ENCODE assay signal across 24 cellular contexts in genomic region chr18:7847988-7848387, GRCh38.
A peak's percentile ranks its signal among the peaks of the same experiment; 100 is the strongest.
DNase-seq lines count a peak whose midpoint lies in the region; ATAC-seq, FAIRE-seq and TF ChIP-seq lines count a peak whose summit lies in the region.
"Had no signal": no experiment of that assay in that cellular context is flagged by ENCODE, and none has a peak within 500 bp of the region (broad histone marks: within the 10 kb centered on the region; RNA-seq: fewer than 3 reads in every experiment).

No MANE protein-coding gene starts in this region.

- no peak for FAIRE-seq in HepG2 (lab: Jason Lieb, UNC)
- FAIRE-seq: A204.1, D721Med, GM12891, GM18507, H1 had no signal

- H3K4me3 Mint-ChIP-seq in Caco-2 (ENCODE audit: unreplicated experiment): no peak overlapping the region
- H3K4me3 Mint-ChIP-seq: B cell; CD4-positive, CD25-positive, alpha-beta regulatory T cell; CD8-positive, alpha-beta T cell had no signal

- H3K4me3 ChIP-seq in HepG2 (replicated peaks in 1 of 3; ENCODE audit: insufficient read depth in 1 of 3, low read depth in 2 of 3, low read length in 3 of 3): no peak overlapping the region
- H3K4me3 ChIP-seq in right lobe of liver: no peak overlapping the region
- no peak overlapping the region for H3K4me3 ChIP-seq in left lung
- H3K4me3 ChIP-seq in left ventricle myocardium inferior: no peak overlapping the region
- H3K4me3 ChIP-seq in Caco-2 (ENCODE audit: low read depth, low read length): no peak overlapping the region
- H3K4me3 ChIP-seq: BLaER1 had no signal

- TF ChIP-seq POLR2A in HepG2 (IDR thresholded peaks at IDR 0.05; ENCODE audit: insufficient read depth in 1 of 2, low read depth in 2 of 2, low read length in 2 of 2): no peak
- TF ChIP-seq POLR2A in right lobe of liver (IDR thresholded peaks at IDR 0.05): no peak

- H3K79me2 ChIP-seq in HepG2 (ENCODE audit: insufficient read depth, low read length): no peaks in the 10 kb centered on the region

- peaks cover 27% of the 10 kb centered on the region for H3K36me3 Mint-ChIP-seq in Caco-2 (ENCODE audit: insufficient read depth, unreplicated experiment)
- H3K36me3 Mint-ChIP-seq: CD4-positive, CD25-positive, alpha-beta regulatory T cell; CD8-positive, alpha-beta T cell had no signal

- 100% methylated on average over 1 of the region's 1 CpG for WGBS in HepG2 (ENCODE audit: low lambda C conversion rate)
- WGBS in right lobe of liver (ENCODE audit: insufficient coverage, low coverage, low lambda C conversion rate, missing lambda C conversion rate): 82% methylated on average over 1 of the region's 1 CpG

- H3K27me3 ChIP-seq in HepG2 (ENCODE audit: control insufficient read depth in 1 of 2, insufficient read depth in 2 of 2, low read length in 2 of 2) (no peaks in the 10 kb centered on the region), right lobe of liver (no peaks in the 10 kb centered on the region), left lung (no peaks in the 10 kb centered on the region), left ventricle myocardium inferior (ENCODE audit: low read depth) (no peaks in the 10 kb centered on the region), Caco-2 (replicated peaks; ENCODE audit: control insufficient read depth, insufficient read depth, low read length) (no peaks in the 10 kb centered on the region)
- H3K27me3 ChIP-seq: BLaER1 had no signal

- H3K9ac ChIP-seq in HepG2 (ENCODE audit: insufficient read depth, low read depth, low read length): no peak overlapping the region
- H3K9ac ChIP-seq: BLaER1 had no signal

- intact Hi-C loops in HepG2 (cut with micrococcal nuclease; ENCODE audit: unreplicated experiment): no loop called here
- intact Hi-C loops in right lobe of liver (cut with DNase I): no loop called here
- intact Hi-C loops in left lung (cut with DNase I): no loop called here
- intact Hi-C loops in left ventricle myocardium inferior (cut with micrococcal nuclease): no loop called here
- intact Hi-C loops in Caco-2 (cut with micrococcal nuclease; ENCODE audit: unreplicated experiment): no loop called here

- DNase-seq in HepG2 (ENCODE audit: low spot score): no peak
- no peak for DNase-seq in right lobe of liver
- DNase-seq in fibroblast of peridontal ligament (ENCODE audit: extremely low read depth): peak; percentile 17
- no peak for DNase-seq in left lung
- no peak for DNase-seq in left ventricle myocardium inferior
- DNase-seq in Caco-2: no peak
- DNase-seq: CD4-positive, CD25-positive, alpha-beta regulatory T cell; CD8-positive, alpha-beta T cell; DMS 273 treated with DMSO at 0.1 percent for 48 hours; DMS79; EL; GDM1; H7; HCEC 1CT had no signal

- no peak for TF ChIP-seq RAD21 in HepG2 (CRISPR knock-in tag; IDR thresholded peaks at IDR 0.05)

- CTCF ChIA-PET in HepG2 (lab: Yijun Ruan, JAX; ENCODE audit: low intra/inter-chr PET ratio, low total read pairs): no interaction called here
- CTCF ChIA-PET in Caco-2 (lab: Charles Lee): no interaction called here

- H3K27ac ChIP-seq in HepG2 (ENCODE audit: extremely low read length, insufficient read depth, low read length) (no peak overlapping the region), right lobe of liver (no peak overlapping the region), left lung (no peak overlapping the region), left ventricle myocardium inferior (replicated peaks) (no peak overlapping the region)
- H3K27ac ChIP-seq: 22Rv1, BLaER1, C4-2B had no signal

- H3K9me3 Mint-ChIP-seq in Caco-2 (ENCODE audit: unreplicated experiment): peaks cover 26% of the 10 kb centered on the region

- BruUV-seq in HepG2 (replicated peaks; lab: Mats Ljungman, UMichigan) (no TSS peak), Caco-2 (replicated peaks; lab: Mats Ljungman, UMichigan) (no TSS peak)

- H3K27me3 Mint-ChIP-seq in Caco-2 (ENCODE audit: insufficient read depth, unreplicated experiment): no peaks in the 10 kb centered on the region
- H3K27me3 Mint-ChIP-seq: B cell; CD4-positive, CD25-positive, alpha-beta regulatory T cell had no signal

- TF ChIP-seq EP300 in HepG2 (IDR thresholded peaks at IDR 0.05; ENCODE audit: low read depth in 2 of 2, low read length in 2 of 2): no peak
- TF ChIP-seq EP300 in HepG2 (CRISPR knock-in tag; IDR thresholded peaks at IDR 0.05; ENCODE audit: borderline replicate concordance): no peak

- no peak overlapping the region for H2AFZ ChIP-seq in HepG2 (ENCODE audit: low read length)

- in situ Hi-C loops in HepG2 (cut with HindIII; ENCODE audit: extremely low pct_ligation_motif_present, low pct_unique_long_range_greater_than_20kb): no loop called here

- no peak for ATAC-seq in HepG2
- ATAC-seq in right lobe of liver: no peak
- peak; percentile 49 for ATAC-seq in left lung
- no peak for ATAC-seq in HG02642 (IDR thresholded peaks at IDR 0.05; ENCODE audit: poor library complexity, unreplicated experiment)
- ATAC-seq: CD8-positive, alpha-beta T cell had no signal

- H4K20me1 ChIP-seq in HepG2 (ENCODE audit: insufficient read depth, low read length): no peaks in the 10 kb centered on the region
- H4K20me1 ChIP-seq: BLaER1 had no signal

- no peak overlapping the region for H3K27ac Mint-ChIP-seq in Caco-2 (ENCODE audit: unreplicated experiment)
- H3K27ac Mint-ChIP-seq: B cell; CD4-positive, CD25-positive, alpha-beta regulatory T cell; CD8-positive, alpha-beta T cell had no signal

- no peaks in the 10 kb centered on the region for H3K4me1 ChIP-seq in HepG2 (ENCODE audit: insufficient read depth, low read length)
- no peaks in the 10 kb centered on the region for H3K4me1 ChIP-seq in right lobe of liver
- peaks cover 0 to 3% of the 10 kb centered on the region in 2 donors for H3K4me1 ChIP-seq in left lung
- peaks cover 43% of the 10 kb centered on the region for H3K4me1 ChIP-seq in left ventricle myocardium inferior
- H3K4me1 ChIP-seq in Caco-2: no peaks in the 10 kb centered on the region
- H3K4me1 ChIP-seq: BLaER1 had no signal

- H3K4me1 Mint-ChIP-seq in Caco-2 (ENCODE audit: low read depth, unreplicated experiment): peaks cover 11% of the 10 kb centered on the region
- H3K4me1 Mint-ChIP-seq: B cell; CD4-positive, CD25-positive, alpha-beta regulatory T cell had no signal

- no peak overlapping the region for H3K4me2 ChIP-seq in HepG2 (ENCODE audit: low read depth, low read length)
- H3K4me2 ChIP-seq: BLaER1 had no signal

- TF ChIP-seq CTCF in HepG2 (CRISPR knock-in tag; IDR thresholded peaks at IDR 0.05): no peak
- TF ChIP-seq CTCF in right lobe of liver (IDR thresholded peaks at IDR 0.05): no peak
- no peak for TF ChIP-seq CTCF in left lung (IDR thresholded peaks at IDR 0.05)
- no peak for TF ChIP-seq CTCF in left ventricle myocardium inferior (IDR thresholded peaks at IDR 0.05; ENCODE audit: borderline replicate concordance)
- no peak for TF ChIP-seq CTCF in Caco-2 (IDR thresholded peaks at IDR 0.05; ENCODE audit: insufficient read depth in 1 of 2, low read depth in 1 of 2, low read length in 1 of 2, severe bottlenecking in 1 of 2, unreplicated experiment in 1 of 2)

- POLR2A ChIA-PET in HepG2 (lab: Yijun Ruan, JAX): no interaction called here
- POLR2A ChIA-PET in Caco-2 (lab: Charles Lee): no interaction called here

- H3K9me3 ChIP-seq in HepG2 (ENCODE audit: low read length) (peaks cover 12% of the 10 kb centered on the region), right lobe of liver (no peaks in the 10 kb centered on the region), left lung (peaks cover 4 to 13% of the 10 kb centered on the region in 2 donors), left ventricle myocardium inferior (replicated peaks) (peaks cover 28% of the 10 kb centered on the region), Caco-2 (peaks cover 14% of the 10 kb centered on the region)

- H3K36me3 ChIP-seq in HepG2 (replicated peaks in 1 of 2; ENCODE audit: control insufficient read depth in 1 of 2, insufficient read depth in 2 of 2, low read length in 2 of 2) (peaks cover 0 to 3% of the 10 kb centered on the region in 2 experiments; a peak in 1 of 5 replicates), right lobe of liver (no peaks in the 10 kb centered on the region), left lung (no peaks in the 10 kb centered on the region), left ventricle myocardium inferior (no peaks in the 10 kb centered on the region), Caco-2 (ENCODE audit: control insufficient read depth, insufficient read depth, low read length) (peaks cover 4% of the 10 kb centered on the region)
- H3K36me3 ChIP-seq: BLaER1 had no signal

TF ChIP-seq in HepG2, 621 proteins besides CTCF, POLR2A, EP300 and RAD21:
- TF ChIP-seq CEBPB (IDR thresholded peaks at IDR 0.05; ENCODE audit: borderline replicate concordance, low read depth, low read length) (peak; percentile 41; the same call in 1 of the 2 replicates), PHF8 (CRISPR knock-in tag; IDR thresholded peaks at IDR 0.05) (no peak), REST (IDR thresholded peaks at IDR 0.05; ENCODE audit: borderline replicate concordance in 1 of 2, low read depth in 1 of 2, low read length in 2 of 2) (no peak), POLR2AphosphoS2 (IDR thresholded peaks at IDR 0.05; ENCODE audit: low read depth, low read length) (no peak)
